Comparison of ENCODE assay signal across 10 cellular contexts in the genomic region with DNA sequence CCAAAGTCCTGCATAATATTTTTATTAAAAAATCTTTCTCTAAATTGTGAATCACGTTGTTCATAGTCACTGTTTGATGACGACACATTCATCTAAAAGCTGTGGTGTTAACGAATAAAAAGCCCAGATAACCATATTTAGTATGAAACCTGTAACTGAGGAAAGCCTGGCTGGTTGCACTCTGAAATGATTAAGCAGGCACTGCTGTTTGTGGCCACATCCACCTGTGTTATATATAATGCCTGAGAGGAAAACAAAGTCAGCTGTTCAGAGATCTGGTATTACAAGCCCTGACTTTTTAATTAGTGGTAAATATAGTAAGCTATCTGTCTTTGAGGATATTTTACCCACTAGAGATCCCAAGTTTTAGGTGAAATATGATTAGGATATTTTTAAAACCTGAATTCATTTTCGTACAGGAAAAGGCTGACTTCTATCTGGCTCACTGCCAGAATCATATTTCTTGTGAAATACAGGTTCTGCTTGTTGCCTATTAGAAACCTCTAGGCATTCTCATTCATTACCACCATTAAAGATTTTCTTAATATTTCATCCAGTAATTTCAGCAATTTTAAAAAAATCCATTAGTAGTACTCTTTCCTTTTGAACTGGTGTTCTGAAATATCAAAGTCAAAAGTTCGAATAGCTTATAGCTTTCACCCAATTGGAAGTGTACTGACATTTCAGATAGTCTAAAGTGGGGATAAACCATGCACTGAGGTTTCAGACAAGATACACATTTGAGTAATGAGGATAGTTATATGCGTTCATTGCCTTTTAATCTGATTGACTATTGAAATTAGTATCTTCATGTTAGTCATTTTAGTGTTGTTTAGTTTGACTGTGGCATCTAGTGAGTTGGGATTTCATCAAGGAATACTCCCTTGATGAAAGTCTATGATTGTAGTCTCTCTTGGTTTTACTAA.
A peak's percentile ranks its signal among the peaks of the same experiment; 100 is the strongest.
DNase-seq lines count a peak whose midpoint lies in the region; ATAC-seq and TF ChIP-seq lines count a peak whose summit lies in the region.
"Had no signal": no experiment of that assay in that cellular context is flagged by ENCODE, and none has a peak within 500 bp of the region (broad histone marks: within the 10 kb centered on the region; RNA-seq: fewer than 3 reads in every experiment).

No MANE protein-coding gene starts in this region.

- no peak overlapping the region for H3K4me3 Mint-ChIP-seq in activated T-cell treated with anti-CD3 and anti-CD28 coated beads, Interleukin-2, amount 50 U/mL, for 72 hours
- no peak overlapping the region for H3K4me3 Mint-ChIP-seq in activated T-cell treated with anti-CD3 and anti-CD28 coated beads, Interleukin-2, amount 50 U/mL, for 24 hours
- no peak overlapping the region for H3K4me3 Mint-ChIP-seq in activated T-helper 17 cell treated with anti-CD3 and anti-CD28 coated beads, Interleukin-2, amount 50 U/mL, for 72 hours
- peak overlapping the region in 1 of 2 donors; percentile 26 for H3K4me3 Mint-ChIP-seq in stimulated activated naive CD8-positive, alpha-beta T cell treated with anti-CD3 and anti-CD28 coated beads, Interleukin-15, amount 100 ng/mL, for 72 hours
- H3K4me3 Mint-ChIP-seq: CD14-positive monocyte had no signal

- peaks cover 12% of the 10 kb centered on the region for H3K4me1 Mint-ChIP-seq in activated T-cell treated with anti-CD3 and anti-CD28 coated beads, Interleukin-2, amount 50 U/mL, for 72 hours (ENCODE audit: low read depth)
- H3K4me1 Mint-ChIP-seq in activated T-cell treated with anti-CD3 and anti-CD28 coated beads, Interleukin-2, amount 50 U/mL, for 24 hours (ENCODE audit: low read depth) = peaks cover 10% of the 10 kb centered on the region
- H3K4me1 Mint-ChIP-seq in activated T-helper 17 cell treated with anti-CD3 and anti-CD28 coated beads, Interleukin-2, amount 50 U/mL, for 72 hours = no peaks in the 10 kb centered on the region
- H3K4me1 Mint-ChIP-seq in stimulated activated naive CD8-positive, alpha-beta T cell treated with anti-CD3 and anti-CD28 coated beads, Interleukin-15, amount 100 ng/mL, for 72 hours = peaks cover 9% of the 10 kb centered on the region

- no peaks in the 10 kb centered on the region for H3K27me3 Mint-ChIP-seq in activated T-cell treated with anti-CD3 and anti-CD28 coated beads, Interleukin-2, amount 50 U/mL, for 72 hours (ENCODE audit: low read depth)
- H3K27me3 Mint-ChIP-seq in activated T-cell treated with anti-CD3 and anti-CD28 coated beads, Interleukin-2, amount 50 U/mL, for 24 hours = no peaks in the 10 kb centered on the region
- no peaks in the 10 kb centered on the region for H3K27me3 Mint-ChIP-seq in activated T-helper 17 cell treated with anti-CD3 and anti-CD28 coated beads, Interleukin-2, amount 50 U/mL, for 72 hours
- H3K27me3 Mint-ChIP-seq in stimulated activated naive CD8-positive, alpha-beta T cell treated with anti-CD3 and anti-CD28 coated beads, Interleukin-15, amount 100 ng/mL, for 72 hours = no peaks in the 10 kb centered on the region

- peaks cover 2 to 4% of the 10 kb centered on the region in 2 donors for H3K36me3 Mint-ChIP-seq in activated T-cell treated with anti-CD3 and anti-CD28 coated beads, Interleukin-2, amount 50 U/mL, for 72 hours (ENCODE audit: insufficient read depth in 2 of 2)
- peaks cover 6% of the 10 kb centered on the region for H3K36me3 Mint-ChIP-seq in activated T-cell treated with anti-CD3 and anti-CD28 coated beads, Interleukin-2, amount 50 U/mL, for 24 hours (ENCODE audit: low read depth)
- H3K36me3 Mint-ChIP-seq in activated T-helper 17 cell treated with anti-CD3 and anti-CD28 coated beads, Interleukin-2, amount 50 U/mL, for 72 hours (ENCODE audit: low read depth) = no peaks in the 10 kb centered on the region
- H3K36me3 Mint-ChIP-seq: CD14-positive monocyte had no signal

- H3K9me3 Mint-ChIP-seq in activated T-cell treated with anti-CD3 and anti-CD28 coated beads, Interleukin-2, amount 50 U/mL, for 72 hours = no peaks in the 10 kb centered on the region
- H3K9me3 Mint-ChIP-seq in activated T-cell treated with anti-CD3 and anti-CD28 coated beads, Interleukin-2, amount 50 U/mL, for 24 hours = no peaks in the 10 kb centered on the region
- H3K9me3 Mint-ChIP-seq in activated T-helper 17 cell treated with anti-CD3 and anti-CD28 coated beads, Interleukin-2, amount 50 U/mL, for 72 hours = no peaks in the 10 kb centered on the region
- H3K9me3 Mint-ChIP-seq in stimulated activated naive CD8-positive, alpha-beta T cell treated with anti-CD3 and anti-CD28 coated beads, Interleukin-15, amount 100 ng/mL, for 72 hours = no peaks in the 10 kb centered on the region

- CTCF ChIA-PET in HEK293T (lab: Yijun Ruan, JAX) = interaction anchor here (0.6 to 2.0 kb wide), 4 partner anchors 20 to 526 kb away, joined by 3 to 7 read pairs (median 5); no protein-coding TSS in a partner anchor

- DNase-seq in activated T-cell treated with anti-CD3 and anti-CD28 coated beads, Interleukin-2, amount 50 U/mL, for 72 hours = peak in 1 of 2 donors; percentile 10
- DNase-seq in activated T-cell treated with anti-CD3 and anti-CD28 coated beads, Interleukin-2, amount 50 U/mL, for 24 hours = no peak
- peak in 1 of 2 donors; percentile 28 for DNase-seq in stimulated activated naive CD8-positive, alpha-beta T cell treated with anti-CD3 and anti-CD28 coated beads, Interleukin-15, amount 100 ng/mL, for 72 hours
- DNase-seq in HEK293T (ENCODE audit: extremely low spot score) = no peak
- DNase-seq in NCI-H226 = no peak
- DNase-seq: MV-4-11 had no signal

- ATAC-seq in activated T-cell treated with anti-CD3 and anti-CD28 coated beads, Interleukin-2, amount 50 U/mL, for 72 hours (replicated peaks in 1 of 2) = peak; percentile 75 to 79
- peak; percentile 81 for ATAC-seq in HG03045 (IDR thresholded peaks at IDR 0.05; ENCODE audit: unreplicated experiment)
- ATAC-seq in activated T-helper 17 cell treated with anti-CD3 and anti-CD28 coated beads, Interleukin-2, amount 50 U/mL, for 72 hours (replicated peaks) = peak; percentile 90
- ATAC-seq in stimulated activated naive CD8-positive, alpha-beta T cell treated with anti-CD3 and anti-CD28 coated beads, Interleukin-15, amount 100 ng/mL, for 72 hours = peak; percentile 97
- ATAC-seq in GM18861 (IDR thresholded peaks at IDR 0.05; ENCODE audit: unreplicated experiment) = no peak

- POLR2A ChIA-PET in HEK293T (lab: Yijun Ruan, JAX) = no interaction called here

- H3K27ac Mint-ChIP-seq in activated T-cell treated with anti-CD3 and anti-CD28 coated beads, Interleukin-2, amount 50 U/mL, for 72 hours = no peak overlapping the region
- H3K27ac Mint-ChIP-seq in activated T-cell treated with anti-CD3 and anti-CD28 coated beads, Interleukin-2, amount 50 U/mL, for 24 hours = no peak overlapping the region
- H3K27ac Mint-ChIP-seq in activated T-helper 17 cell treated with anti-CD3 and anti-CD28 coated beads, Interleukin-2, amount 50 U/mL, for 72 hours = peak overlapping the region; percentile 33
- H3K27ac Mint-ChIP-seq in stimulated activated naive CD8-positive, alpha-beta T cell treated with anti-CD3 and anti-CD28 coated beads, Interleukin-15, amount 100 ng/mL, for 72 hours = no peak overlapping the region
- H3K27ac Mint-ChIP-seq: CD14-positive monocyte had no signal

TF ChIP-seq in HEK293T, 16 proteins besides CTCF, POLR2A, EP300 and RAD21:
- no peak for TF ChIP-seq CTBP1 (IDR thresholded peaks at IDR 0.05; ENCODE audit: borderline replicate concordance)
- no peak for TF ChIP-seq BHLHE40 (IDR thresholded peaks at IDR 0.05; ENCODE audit: borderline replicate concordance)
- TF ChIP-seq, protein P1, sequence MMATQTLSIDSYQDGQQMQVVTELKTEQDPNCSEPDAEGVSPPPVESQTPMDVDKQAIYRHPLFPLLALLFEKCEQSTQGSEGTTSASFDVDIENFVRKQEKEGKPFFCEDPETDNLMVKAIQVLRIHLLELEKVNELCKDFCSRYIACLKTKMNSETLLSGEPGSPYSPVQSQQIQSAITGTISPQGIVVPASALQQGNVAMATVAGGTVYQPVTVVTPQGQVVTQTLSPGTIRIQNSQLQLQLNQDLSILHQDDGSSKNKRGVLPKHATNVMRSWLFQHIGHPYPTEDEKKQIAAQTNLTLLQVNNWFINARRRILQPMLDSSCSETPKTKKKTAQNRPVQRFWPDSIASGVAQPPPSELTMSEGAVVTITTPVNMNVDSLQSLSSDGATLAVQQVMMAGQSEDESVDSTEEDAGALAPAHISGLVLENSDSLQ (IDR thresholded peaks at IDR 0.05) = no peak
- TF ChIP-seq TARDBP (IDR thresholded peaks at IDR 0.05) = no peak
- no peak for TF ChIP-seq SUZ12 (IDR thresholded peaks at IDR 0.05)
- TF ChIP-seq ZNF384 (IDR thresholded peaks at IDR 0.05) = no peak
- no peak for TF ChIP-seq FOXK2 (IDR thresholded peaks at IDR 0.05)
- TF ChIP-seq FOXA1 (IDR thresholded peaks at IDR 0.05) = no peak
- TF ChIP-seq LEF1 (IDR thresholded peaks at IDR 0.05; ENCODE audit: borderline replicate concordance) = no peak
- TF ChIP-seq SP1 (IDR thresholded peaks at IDR 0.05) = no peak
- no peak for TF ChIP-seq HDGF (IDR thresholded peaks at IDR 0.05; ENCODE audit: borderline replicate concordance)
- TF ChIP-seq FOXM1 (IDR thresholded peaks at IDR 0.05; ENCODE audit: borderline replicate concordance) = no peak
- TF ChIP-seq NFRKB (IDR thresholded peaks at IDR 0.05) = no peak
